Comparison of ENCODE assay signal across 27 cellular contexts in the genomic region with DNA sequence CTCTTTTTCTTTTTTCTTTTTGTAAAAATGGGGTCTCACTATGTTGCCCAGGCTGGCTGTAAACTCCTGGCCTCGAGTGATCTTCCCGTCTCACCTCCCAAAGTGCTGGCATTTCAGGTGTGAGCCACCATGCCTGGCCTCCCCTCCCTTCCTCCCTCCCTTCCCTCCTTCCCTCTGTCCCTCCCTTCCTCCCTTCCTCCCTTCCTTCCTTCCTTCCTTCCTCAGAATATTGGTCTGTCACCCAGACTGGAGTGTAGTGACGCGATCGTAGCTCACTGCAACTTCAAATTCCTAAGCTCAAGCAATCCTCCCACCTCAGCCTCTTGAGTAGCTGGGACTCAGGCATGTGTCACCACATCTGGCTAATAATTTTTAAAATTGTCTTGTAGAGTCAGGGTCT. TPM values are rescaled to one million over a fixed set of nuclear protein-coding genes. Genes with fewer than 3 reads are reported as not detected.
DNase-seq lines count a peak whose midpoint lies in the region; ATAC-seq, FAIRE-seq and TF ChIP-seq lines count a peak whose summit lies in the region.
"Had no signal": no experiment of that assay in that cellular context is flagged by ENCODE, and none has a peak within 500 bp of the region (broad histone marks: within the 10 kb centered on the region; RNA-seq: fewer than 3 reads in every experiment).

No MANE protein-coding gene starts in this region.

- peaks cover 16% of the 10 kb centered on the region for H3K27me3 Mint-ChIP-seq in endothelial cell (ENCODE audit: unreplicated experiment)
- no peaks in the 10 kb centered on the region for H3K27me3 Mint-ChIP-seq in osteocyte (ENCODE audit: unreplicated experiment)
- H3K27me3 Mint-ChIP-seq: activated CD4-positive, alpha-beta T cell treated with anti-CD3 and anti-CD28 coated beads for 36 hours; naive thymus-derived CD4-positive, alpha-beta T cell; stimulated activated naive CD8-positive, alpha-beta T cell treated with anti-CD3 and anti-CD28 coated beads, Interleukin-15, Interleukin-2, amounts not matched to agents 100 ng/mL and 50 ng/mL, for 24 hours had no signal

- ATAC-seq in HG02852 (IDR thresholded peaks at IDR 0.05; ENCODE audit: unreplicated experiment) (no peak), omental fat pad (ENCODE audit: low FRiP score) (no peak)
- ATAC-seq: activated naive CD8-positive, alpha-beta T cell treated with anti-CD3 and anti-CD28 coated beads, Interleukin-2, amount 50 U/mL, for 24 hours; naive thymus-derived CD4-positive, alpha-beta T cell; sciatic nerve had no signal

- DNase-seq in ACHN (peak; percentile 39), RCC 7860 (ENCODE audit: low spot score) (peak; percentile 79), endothelial cell (ENCODE audit: low spot score) (no peak), osteocyte (ENCODE audit: extremely low spot score, unreplicated experiment) (no peak), NCI-H1694 treated with DMSO at 0.1 percent for 48 hours (lab: John Stamatoyannopoulos, UW) (no peak), omental fat pad (ENCODE audit: low spot score) (no peak), adrenal gland (no peak)
- DNase-seq: activated CD4-positive, alpha-beta T cell treated with anti-CD3 and anti-CD28 coated beads for 36 hours; activated gamma-delta T cell treated with Interleukin-2 at 50 U/mL for 16 hours; activated naive CD8-positive, alpha-beta T cell treated with anti-CD3 and anti-CD28 coated beads, Interleukin-2, amount 50 U/mL, for 24 hours; activated T-cell treated with anti-CD3 and anti-CD28 coated beads, Interleukin-2, amount 50 U/mL, for 1 hour; effector CD8-positive, alpha-beta T cell; GOT3; left ventricle myocardium inferior; naive thymus-derived CD4-positive, alpha-beta T cell; NCI-H2081 treated with DMSO at 0.1 percent for 48 hours; NCI-H446; pancreas; SHP77; stimulated activated CD4-positive, alpha-beta T cell treated with anti-CD3 and anti-CD28 coated beads, Interleukin-15, amount 100 ng/mL, for 24 hours; trophoblast cell had no signal

- no peak for TF ChIP-seq POLR2A in adrenal gland (IDR thresholded peaks at IDR 0.05)

- no peak overlapping the region for H3K27ac ChIP-seq in adrenal gland
- H3K27ac ChIP-seq: esophagus muscularis mucosa, left ventricle myocardium inferior, pancreas had no signal

- H3K27me3 ChIP-seq in adrenal gland, result no peaks in the 10 kb centered on the region
- H3K27me3 ChIP-seq: esophagus muscularis mucosa, pancreas had no signal

- no peak overlapping the region for H3K4me3 ChIP-seq in adrenal gland
- H3K4me3 ChIP-seq: esophagus muscularis mucosa, left ventricle myocardium inferior, pancreas had no signal

- no peak overlapping the region for H3K27ac Mint-ChIP-seq in endothelial cell (ENCODE audit: unreplicated experiment)
- H3K27ac Mint-ChIP-seq in osteocyte (ENCODE audit: unreplicated experiment), result peak overlapping the region; percentile 73
- H3K27ac Mint-ChIP-seq: activated CD4-positive, alpha-beta T cell treated with anti-CD3 and anti-CD28 coated beads for 36 hours; activated naive CD8-positive, alpha-beta T cell treated with anti-CD3 and anti-CD28 coated beads, Interleukin-2, amount 50 U/mL, for 24 hours; B cell; stimulated activated naive CD8-positive, alpha-beta T cell treated with anti-CD3 and anti-CD28 coated beads, Interleukin-15, Interleukin-2, amounts not matched to agents 100 ng/mL and 50 ng/mL, for 24 hours had no signal

- no peaks in the 10 kb centered on the region for H3K36me3 ChIP-seq in adrenal gland (replicated peaks in 1 of 2)
- H3K36me3 ChIP-seq: left ventricle myocardium inferior, pancreas had no signal

- H3K4me3 Mint-ChIP-seq in endothelial cell (ENCODE audit: unreplicated experiment) (peak overlapping the region; percentile 51), osteocyte (ENCODE audit: unreplicated experiment) (no peak overlapping the region)
- H3K4me3 Mint-ChIP-seq: activated CD4-positive, alpha-beta T cell treated with anti-CD3 and anti-CD28 coated beads for 36 hours; activated naive CD8-positive, alpha-beta T cell treated with anti-CD3 and anti-CD28 coated beads, Interleukin-2, amount 50 U/mL, for 24 hours; B cell; naive thymus-derived CD4-positive, alpha-beta T cell; stimulated activated naive CD8-positive, alpha-beta T cell treated with anti-CD3 and anti-CD28 coated beads, Interleukin-15, Interleukin-2, amounts not matched to agents 100 ng/mL and 50 ng/mL, for 24 hours had no signal

- H3K36me3 Mint-ChIP-seq in endothelial cell (ENCODE audit: low read depth, unreplicated experiment), result peaks cover 15% of the 10 kb centered on the region
- peaks cover 7% of the 10 kb centered on the region for H3K36me3 Mint-ChIP-seq in osteocyte (ENCODE audit: unreplicated experiment)
- H3K36me3 Mint-ChIP-seq: naive thymus-derived CD4-positive, alpha-beta T cell had no signal

- H3K9me3 Mint-ChIP-seq in endothelial cell (ENCODE audit: unreplicated experiment) (no peaks in the 10 kb centered on the region), osteocyte (ENCODE audit: unreplicated experiment) (no peaks in the 10 kb centered on the region)
- H3K9me3 Mint-ChIP-seq: activated naive CD8-positive, alpha-beta T cell treated with anti-CD3 and anti-CD28 coated beads, Interleukin-2, amount 50 U/mL, for 24 hours; stimulated activated naive CD8-positive, alpha-beta T cell treated with anti-CD3 and anti-CD28 coated beads, Interleukin-15, Interleukin-2, amounts not matched to agents 100 ng/mL and 50 ng/mL, for 24 hours had no signal

- peak; percentile 77 for FAIRE-seq in RCC 7860 (lab: Jason Lieb, UNC)
- FAIRE-seq: G401.6, pancreas had no signal

- in situ Hi-C loops in ACHN (cut with HindIII; ENCODE audit: low pct_ligation_motif_present, low pct_unique_long_range_greater_than_20kb, low sequenced_read_pairs), result no loop called here

- peaks cover 4 to 20% of the 10 kb centered on the region in 2 donors for H3K4me1 ChIP-seq in adrenal gland (replicated peaks in 1 of 2)

- no peaks in the 10 kb centered on the region for H3K9me3 ChIP-seq in adrenal gland (replicated peaks in 1 of 3)
- H3K9me3 ChIP-seq: esophagus muscularis mucosa, left ventricle myocardium inferior, pancreas had no signal

- intact Hi-C loops in adrenal gland (cut with DNase I), result no loop called here

- 83 to 88% (median 86%) methylated on average over 5 of the region's 5 CpGs for WGBS in adrenal gland, 4 donors

- H3K4me1 Mint-ChIP-seq in endothelial cell (ENCODE audit: unreplicated experiment) (peaks cover 53% of the 10 kb centered on the region), osteocyte (ENCODE audit: unreplicated experiment) (peaks cover 42% of the 10 kb centered on the region)
- H3K4me1 Mint-ChIP-seq: B cell had no signal

- TF ChIP-seq CTCF in endothelial cell (IDR thresholded peaks at IDR 0.05; ENCODE audit: unreplicated experiment), result no peak
- no peak for TF ChIP-seq CTCF in osteocyte (IDR thresholded peaks at IDR 0.05)
- TF ChIP-seq CTCF in omental fat pad (IDR thresholded peaks at IDR 0.05), result no peak
- no peak for TF ChIP-seq CTCF in adrenal gland (IDR thresholded peaks at IDR 0.05)

RNA-seq across cellular contexts. Expression of a gene that starts 8.4 kb away (rescaled TPM):
- total RNA-seq in endothelial cell (ENCODE audit: unreplicated experiment), result 206 TPM
- 131 and 135 TPM in 2 replicates for total RNA-seq in osteocyte
- 10 to 100 TPM; 34.6 to 53.0 (median 47.9) TPM for total RNA-seq in omental fat pad
- total RNA-seq in adrenal gland, result 100 to 1,000 TPM in 1 of 8 donors, 10 to 100 TPM in 7; 38.0 to 105 (median 50.9) TPM
- polyA plus RNA-seq in adrenal gland, result 100 to 1,000 TPM in 2 of 3 donors, 10 to 100 TPM in 1; 18.3 to 236 (median 111) TPM

RNA-seq across cellular contexts. Expression of a gene that starts 11.4 kb away (rescaled TPM):
- total RNA-seq in endothelial cell (ENCODE audit: unreplicated experiment) (40.8 TPM), osteocyte (26.1 and 30.0 TPM in 2 replicates), omental fat pad (10 to 100 TPM; 23.5 to 38.5 (median 26.9) TPM), adrenal gland (10 to 100 TPM; 31.5 to 74.6 (median 43.4) TPM)
- polyA plus RNA-seq in adrenal gland, result 100 to 1,000 TPM in 2 of 3 donors, 1 to 10 TPM in 1; 5.2 to 152 (median 101) TPM

RNA-seq across cellular contexts. Expression of a gene that starts 14.1 kb away (rescaled TPM):
- total RNA-seq in endothelial cell (ENCODE audit: unreplicated experiment) (68.0 TPM), osteocyte (101 and 104 TPM in 2 replicates), omental fat pad (10 to 100 TPM; 44.0 to 67.6 (median 51.6) TPM), adrenal gland (100 to 1,000 TPM in 1 of 8 donors, 10 to 100 TPM in 7; 42.0 to 112 (median 85.8) TPM)
- 100 to 1,000 TPM in 2 of 3 donors, 10 to 100 TPM in 1; 21.4 to 516 (median 281) TPM for polyA plus RNA-seq in adrenal gland

RNA-seq across cellular contexts. Expression of a gene that starts 35.3 kb away (rescaled TPM):
- total RNA-seq in endothelial cell (ENCODE audit: unreplicated experiment) (115 TPM), osteocyte (289 and 297 TPM in 2 replicates), omental fat pad (100 to 1,000 TPM; 115 to 126 (median 118) TPM), adrenal gland (100 to 1,000 TPM in 7 of 8 donors, 10 to 100 TPM in 1; 67.4 to 179 (median 155) TPM)
- polyA plus RNA-seq in adrenal gland, result 100 to 1,000 TPM in 2 of 3 donors, 10 to 100 TPM in 1; 31.5 to 258 (median 157) TPM

RNA-seq across cellular contexts. Expression of a gene that starts 37.0 kb away (rescaled TPM):
- total RNA-seq in endothelial cell (ENCODE audit: unreplicated experiment) (26.7 TPM), osteocyte (18.8 and 23.7 TPM in 2 replicates), omental fat pad (10 to 100 TPM in 1 of 4 donors, 1 to 10 TPM in 3; 6.1 to 10.4 (median 7.9) TPM), adrenal gland (10 to 100 TPM; 15.4 to 26.0 (median 21.8) TPM)
- 10 to 100 TPM; 15.8 to 19.3 (median 15.9) TPM for polyA plus RNA-seq in adrenal gland

Comparison
In these comparisons a context has a peak if more than half of its experiments do, and no peak if none do; other contexts are left out.
1. DNase-seq: peak in ACHN (single experiment) and RCC 7860 (single experiment); none in endothelial cell (single experiment), osteocyte (single experiment), NCI-H1694 treated with DMSO at 0.1 percent for 48 hours (single experiment), omental fat pad (single experiment) and adrenal gland (0 of 7).